ENCODE assay signal across 1 cellular context in genomic region chr1:31669786-31670582, GRCh38.
TF ChIP-seq lines count a peak whose summit lies in the region.

No MANE protein-coding gene starts in this region.

TF ChIP-seq in GM12878, 131 proteins besides CTCF, POLR2A, EP300 and RAD21:
- no peak for TF ChIP-seq BMI1 (IDR thresholded peaks at IDR 0.05; ENCODE audit: borderline replicate concordance)
- no peak for TF ChIP-seq SMC3 (IDR thresholded peaks at IDR 0.05; ENCODE audit: borderline replicate concordance, low read length)
- TF ChIP-seq RAD51 (IDR thresholded peaks at IDR 0.05) = no peak
- TF ChIP-seq JUND (IDR thresholded peaks at IDR 0.05; ENCODE audit: low read depth, low read length) = no peak
- no peak for TF ChIP-seq NBN (IDR thresholded peaks at IDR 0.05)
- TF ChIP-seq SIN3A (IDR thresholded peaks at IDR 0.05; ENCODE audit: low read depth, low read length) = no peak
- TF ChIP-seq E2F4 (IDR thresholded peaks at IDR 0.05; ENCODE audit: low read depth, low read length) = no peak
- no peak for TF ChIP-seq EED (IDR thresholded peaks at IDR 0.05; ENCODE audit: low read depth)
- TF ChIP-seq, protein P1, sequence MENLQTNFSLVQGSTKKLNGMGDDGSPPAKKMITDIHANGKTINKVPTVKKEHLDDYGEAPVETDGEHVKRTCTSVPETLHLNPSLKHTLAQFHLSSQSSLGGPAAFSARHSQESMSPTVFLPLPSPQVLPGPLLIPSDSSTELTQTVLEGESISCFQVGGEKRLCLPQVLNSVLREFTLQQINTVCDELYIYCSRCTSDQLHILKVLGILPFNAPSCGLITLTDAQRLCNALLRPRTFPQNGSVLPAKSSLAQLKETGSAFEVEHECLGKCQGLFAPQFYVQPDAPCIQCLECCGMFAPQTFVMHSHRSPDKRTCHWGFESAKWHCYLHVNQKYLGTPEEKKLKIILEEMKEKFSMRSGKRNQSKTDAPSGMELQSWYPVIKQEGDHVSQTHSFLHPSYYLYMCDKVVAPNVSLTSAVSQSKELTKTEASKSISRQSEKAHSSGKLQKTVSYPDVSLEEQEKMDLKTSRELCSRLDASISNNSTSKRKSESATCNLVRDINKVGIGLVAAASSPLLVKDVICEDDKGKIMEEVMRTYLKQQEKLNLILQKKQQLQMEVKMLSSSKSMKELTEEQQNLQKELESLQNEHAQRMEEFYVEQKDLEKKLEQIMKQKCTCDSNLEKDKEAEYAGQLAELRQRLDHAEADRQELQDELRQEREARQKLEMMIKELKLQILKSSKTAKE (IDR thresholded peaks at IDR 0.05; ENCODE audit: low read depth, poor library complexity, severe bottlenecking) = no peak
- TF ChIP-seq BCL11A (IDR thresholded peaks at IDR 0.05; ENCODE audit: low read depth, low read length) = no peak
- TF ChIP-seq MEF2A (IDR thresholded peaks at IDR 0.05; ENCODE audit: insufficient read depth, low read depth, low read length) = no peak
- no peak for TF ChIP-seq CREM (IDR thresholded peaks at IDR 0.05; ENCODE audit: low read depth)
- no peak for TF ChIP-seq ZNF24 (IDR thresholded peaks at IDR 0.05)
- no peak for TF ChIP-seq IKZF2 (IDR thresholded peaks at IDR 0.05)
- TF ChIP-seq MYC (IDR thresholded peaks at IDR 0.05; ENCODE audit: insufficient read depth, insufficient read length, insufficient replicate concordance, low read length, severe bottlenecking) = no peak
- TF ChIP-seq, protein P2, sequence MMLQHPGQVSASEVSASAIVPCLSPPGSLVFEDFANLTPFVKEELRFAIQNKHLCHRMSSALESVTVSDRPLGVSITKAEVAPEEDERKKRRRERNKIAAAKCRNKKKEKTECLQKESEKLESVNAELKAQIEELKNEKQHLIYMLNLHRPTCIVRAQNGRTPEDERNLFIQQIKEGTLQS (IDR thresholded peaks at IDR 0.05; ENCODE audit: borderline replicate concordance, extremely low read depth, low read depth, low read length) = no peak
- no peak for TF ChIP-seq HDAC6 (IDR thresholded peaks at IDR 0.05; ENCODE audit: unreplicated experiment)
- TF ChIP-seq NR2F1 (conservative IDR thresholded peaks at IDR 0.05) = no peak
